Comparison of ENCODE assay signal across 16 cellular contexts in genomic region chr6:159077123-159077522, GRCh38. TPM values are rescaled to one million over a fixed set of nuclear protein-coding genes. Genes with fewer than 3 reads are reported as not detected.
DNase-seq lines count a peak whose midpoint lies in the region; ATAC-seq and TF ChIP-seq lines count a peak whose summit lies in the region.
"Had no signal": no experiment of that assay in that cellular context is flagged by ENCODE, and none has a peak within 500 bp of the region (broad histone marks: within the 10 kb centered on the region; RNA-seq: fewer than 3 reads in every experiment).

No MANE protein-coding gene starts in this region.

- H3K4me1 ChIP-seq in neuron (ENCODE audit: insufficient read depth, low read length): peaks cover 8% of the 10 kb centered on the region
- no peaks in the 10 kb centered on the region for H3K4me1 ChIP-seq in uterus
- H3K4me1 ChIP-seq in mesendoderm (ENCODE audit: control insufficient read depth, low read depth, low read length): no peaks in the 10 kb centered on the region
- H3K4me1 ChIP-seq: gastrocnemius medialis had no signal

- H3K36me3 ChIP-seq in neuron (ENCODE audit: insufficient read depth, low read length) (no peaks in the 10 kb centered on the region), uterus (no peaks in the 10 kb centered on the region), mesendoderm (ENCODE audit: control insufficient read depth, insufficient read depth, low read length) (no peaks in the 10 kb centered on the region)
- H3K36me3 ChIP-seq: gastrocnemius medialis, Peyer's patch had no signal

- TF ChIP-seq POLR2A in uterus (IDR thresholded peaks at IDR 0.05): no peak

- no peaks in the 10 kb centered on the region for H3K79me1 ChIP-seq in mesendoderm (ENCODE audit: low read length)

- no peak overlapping the region for H3K18ac ChIP-seq in mesendoderm (ENCODE audit: low read length)

- H3K4me3 Mint-ChIP-seq in activated T-helper 2 cell treated with anti-CD3 and anti-CD28 coated beads, Interferon-gamma antibody, Interleukin-2, Interleukin-4, amounts not matched to agents 10 μg/mL and 5 μg/mL and 100 μg/mL, durations not matched to agents 14 hours and 24 hours and 36 hours (ENCODE audit: low read depth): no peak overlapping the region
- H3K4me3 Mint-ChIP-seq: CD14-positive monocyte, HFFc6, IgD-negative memory B cell had no signal

- H3K4me2 ChIP-seq in mesendoderm (ENCODE audit: low read length): no peak overlapping the region

- no peak overlapping the region for H2BK15ac ChIP-seq in mesendoderm (replicated peaks; ENCODE audit: low read depth)

- H3K27me3 ChIP-seq in neuron (ENCODE audit: insufficient read depth, low read length) (no peaks in the 10 kb centered on the region), uterus (no peaks in the 10 kb centered on the region), mesendoderm (ENCODE audit: insufficient read depth, low read length, poor library complexity) (no peaks in the 10 kb centered on the region)
- H3K27me3 ChIP-seq: gastrocnemius medialis, Peyer's patch had no signal

- no peaks in the 10 kb centered on the region for H3K36me3 Mint-ChIP-seq in activated T-helper 2 cell treated with anti-CD3 and anti-CD28 coated beads, Interferon-gamma antibody, Interleukin-2, Interleukin-4, amounts not matched to agents 10 μg/mL and 5 μg/mL and 100 μg/mL, durations not matched to agents 14 hours and 24 hours and 36 hours (ENCODE audit: low read depth)

- ATAC-seq in Right ventricle myocardium superior (ENCODE audit: poor library complexity): no peak
- ATAC-seq: gastrocnemius medialis had no signal

- no peak overlapping the region for H2AK5ac ChIP-seq in mesendoderm (ENCODE audit: low read length)

- no peak overlapping the region for H2BK120ac ChIP-seq in mesendoderm (ENCODE audit: low read depth, low read length)

- no peaks in the 10 kb centered on the region for H3K27me3 Mint-ChIP-seq in activated T-helper 2 cell treated with anti-CD3 and anti-CD28 coated beads, Interferon-gamma antibody, Interleukin-2, Interleukin-4, amounts not matched to agents 10 μg/mL and 5 μg/mL and 100 μg/mL, durations not matched to agents 14 hours and 24 hours and 36 hours (ENCODE audit: low read depth)
- H3K27me3 Mint-ChIP-seq: IgD-negative memory B cell had no signal

- H4K8ac ChIP-seq in mesendoderm (ENCODE audit: low read depth, low read length): no peak overlapping the region

- no peaks in the 10 kb centered on the region for H3K79me2 ChIP-seq in mesendoderm (ENCODE audit: control insufficient read depth, insufficient read depth, low read length)

- H3K9ac ChIP-seq in mesendoderm (ENCODE audit: low read length): no peak overlapping the region

- H3K23ac ChIP-seq in mesendoderm (ENCODE audit: low read length): no peak overlapping the region

- H3K56ac ChIP-seq in mesendoderm (ENCODE audit: low read length): no peak overlapping the region

- intact Hi-C loops in activated T-helper 2 cell treated with anti-CD3 and anti-CD28 coated beads, Interferon-gamma antibody, Interleukin-2, Interleukin-4, amounts not matched to agents 10 μg/mL and 5 μg/mL and 100 μg/mL, durations not matched to agents 14 hours and 24 hours and 36 hours (cut with micrococcal nuclease): no loop called here
- intact Hi-C loops in uterus (cut with DNase I; ENCODE audit: low total_unique reads) (no loop called here), Right ventricle myocardium superior (cut with DNase I) (no loop called here)

- no peaks in the 10 kb centered on the region for H3K9me3 Mint-ChIP-seq in activated T-helper 2 cell treated with anti-CD3 and anti-CD28 coated beads, Interferon-gamma antibody, Interleukin-2, Interleukin-4, amounts not matched to agents 10 μg/mL and 5 μg/mL and 100 μg/mL, durations not matched to agents 14 hours and 24 hours and 36 hours
- H3K9me3 Mint-ChIP-seq: HFFc6 had no signal

- peak overlapping the region; percentile 2 for H3K4me3 ChIP-seq in neuron (ENCODE audit: low read length)
- no peak overlapping the region for H3K4me3 ChIP-seq in uterus
- H3K4me3 ChIP-seq in mesendoderm (ENCODE audit: low read length): no peak overlapping the region
- H3K4me3 ChIP-seq: gastrocnemius medialis, Peyer's patch had no signal

- H3K4ac ChIP-seq in mesendoderm (ENCODE audit: low read depth, low read length): no peak overlapping the region

- H2AFZ ChIP-seq in neuron (ENCODE audit: low read depth, low read length): no peak overlapping the region

- no peak overlapping the region for H2BK5ac ChIP-seq in mesendoderm (ENCODE audit: low read length)

- no peak for TF ChIP-seq CTCF in uterus (IDR thresholded peaks at IDR 0.05)

- peak overlapping the region; percentile 46 for H3K27ac Mint-ChIP-seq in activated T-helper 2 cell treated with anti-CD3 and anti-CD28 coated beads, Interferon-gamma antibody, Interleukin-2, Interleukin-4, amounts not matched to agents 10 μg/mL and 5 μg/mL and 100 μg/mL, durations not matched to agents 14 hours and 24 hours and 36 hours
- H3K27ac Mint-ChIP-seq: HFFc6, IgD-negative memory B cell had no signal

- peaks cover 47% of the 10 kb centered on the region for H3K4me1 Mint-ChIP-seq in activated T-helper 2 cell treated with anti-CD3 and anti-CD28 coated beads, Interferon-gamma antibody, Interleukin-2, Interleukin-4, amounts not matched to agents 10 μg/mL and 5 μg/mL and 100 μg/mL, durations not matched to agents 14 hours and 24 hours and 36 hours (ENCODE audit: low read depth)

- WGBS in mesendoderm (ENCODE audit: extremely low coverage, insufficient coverage, low lambda C conversion rate): no CpG with 5 or more reads among the region's 13 CpGs

- peak; percentile 44 for DNase-seq in stimulated activated naive CD4-positive, alpha-beta T cell treated with Interleukin-2 at 50 U/mL for 16 hours (lab: John Stamatoyannopoulos, UW)
- DNase-seq in stimulated activated naive CD4-positive, alpha-beta T cell (lab: John Stamatoyannopoulos, UW): no peak
- no peak for DNase-seq in activated T-helper 2 cell treated with anti-CD3 and anti-CD28 coated beads, Interferon-gamma antibody, Interleukin-2, Interleukin-4, amounts not matched to agents 10 μg/mL and 5 μg/mL and 100 μg/mL, durations not matched to agents 14 hours and 24 hours and 36 hours (ENCODE audit: low spot score)
- DNase-seq in uterus (peak; percentile 38 to 63), mesendoderm (no peak), Right ventricle myocardium superior (no peak), NCI-H1048 (lab: John Stamatoyannopoulos, UW) (no peak)
- DNase-seq: gastrocnemius medialis, HFFc6, NCI-H1417, NCI-H510A, Peyer's patch, T-helper 9 cell had no signal

- H4K5ac ChIP-seq in mesendoderm (ENCODE audit: low read length): no peak overlapping the region

- no peaks in the 10 kb centered on the region for H3K9me3 ChIP-seq in neuron (ENCODE audit: low read length)
- no peaks in the 10 kb centered on the region for H3K9me3 ChIP-seq in uterus
- H3K9me3 ChIP-seq: gastrocnemius medialis, Peyer's patch had no signal

- H3K27ac ChIP-seq in uterus (peak overlapping the region; percentile 69), mesendoderm (ENCODE audit: low read depth, low read length) (no peak overlapping the region)
- H3K27ac ChIP-seq: gastrocnemius medialis, Peyer's patch had no signal

RNA-seq across cellular contexts. Expression of gene TAGAP, which starts 32.3 kb away (rescaled TPM):
- 34.3 and 38.1 TPM in 2 replicates for total RNA-seq in activated T-helper 2 cell treated with anti-CD3 and anti-CD28 coated beads, Interferon-gamma antibody, Interleukin-2, Interleukin-4, amounts not matched to agents 10 μg/mL and 5 μg/mL and 100 μg/mL, durations not matched to agents 14 hours and 24 hours and 36 hours
- total RNA-seq in uterus (1 to 10 TPM; 1.7 to 8.5 (median 3.3) TPM), Right ventricle myocardium superior (1.1 TPM)
- polyA plus RNA-seq in mesendoderm (2013, experiment 1 of 2): 0.03 TPM
- 0.01 TPM for polyA plus RNA-seq in mesendoderm (2013, experiment 2 of 2)
- total RNA-seq: HFFc6 had no signal

Comparison
In these comparisons a context has a peak if more than half of its experiments do, and no peak if none do; other contexts are left out.
1. DNase-seq: peak in stimulated activated naive CD4-positive, alpha-beta T cell treated with Interleukin-2 at 50 U/mL for 16 hours (single experiment) and uterus (2 of 2); none in stimulated activated naive CD4-positive, alpha-beta T cell (0 of 6), activated T-helper 2 cell treated with anti-CD3 and anti-CD28 coated beads, Interferon-gamma antibody, Interleukin-2, Interleukin-4, amounts not matched to agents 10 μg/mL and 5 μg/mL and 100 μg/mL, durations not matched to agents 14 hours and 24 hours and 36 hours (single experiment), mesendoderm (single experiment), Right ventricle myocardium superior (single experiment) and NCI-H1048 (single experiment).